Comparison of ENCODE assay signal across 3 cellular contexts in genomic region chr4:53705972-53706371, GRCh38.
TF ChIP-seq lines count a peak whose summit lies in the region.

No MANE protein-coding gene starts in this region.

TF ChIP-seq in A549, 52 proteins besides CTCF, POLR2A, EP300 and RAD21:
- TF ChIP-seq HMGXB4 (CRISPR knock-in tag; IDR thresholded peaks at IDR 0.05; ENCODE audit: borderline replicate concordance) (no peak), JUN (IDR thresholded peaks at IDR 0.05) (no peak), PHF8 (IDR thresholded peaks at IDR 0.05; ENCODE audit: borderline replicate concordance, low read depth) (no peak), ZFP36 (IDR thresholded peaks at IDR 0.05; ENCODE audit: borderline replicate concordance, partially characterized antibody) (no peak), TFCP2L1 (CRISPR knock-in tag; IDR thresholded peaks at IDR 0.05) (no peak)
- TF ChIP-seq, protein P1, sequence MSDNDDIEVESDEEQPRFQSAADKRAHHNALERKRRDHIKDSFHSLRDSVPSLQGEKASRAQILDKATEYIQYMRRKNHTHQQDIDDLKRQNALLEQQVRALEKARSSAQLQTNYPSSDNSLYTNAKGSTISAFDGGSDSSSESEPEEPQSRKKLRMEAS (IDR thresholded peaks at IDR 0.05), result no peak
- TF ChIP-seq, protein P2, sequence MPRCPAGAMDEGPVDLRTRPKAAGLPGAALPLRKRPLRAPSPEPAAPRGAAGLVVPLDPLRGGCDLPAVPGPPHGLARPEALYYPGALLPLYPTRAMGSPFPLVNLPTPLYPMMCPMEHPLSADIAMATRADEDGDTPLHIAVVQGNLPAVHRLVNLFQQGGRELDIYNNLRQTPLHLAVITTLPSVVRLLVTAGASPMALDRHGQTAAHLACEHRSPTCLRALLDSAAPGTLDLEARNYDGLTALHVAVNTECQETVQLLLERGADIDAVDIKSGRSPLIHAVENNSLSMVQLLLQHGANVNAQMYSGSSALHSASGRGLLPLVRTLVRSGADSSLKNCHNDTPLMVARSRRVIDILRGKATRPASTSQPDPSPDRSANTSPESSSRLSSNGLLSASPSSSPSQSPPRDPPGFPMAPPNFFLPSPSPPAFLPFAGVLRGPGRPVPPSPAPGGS (IDR thresholded peaks at IDR 0.05), result no peak

TF ChIP-seq in IMR-90, 13 proteins besides CTCF, POLR2A, EP300 and RAD21 (continued from another document):
- TF ChIP-seq ELK1 (IDR thresholded peaks at IDR 0.05; ENCODE audit: borderline replicate concordance, low read depth, low read length) (no peak), MXI1 (IDR thresholded peaks at IDR 0.05; ENCODE audit: borderline replicate concordance, low read depth, low read length) (no peak), MAZ (IDR thresholded peaks at IDR 0.05; ENCODE audit: borderline replicate concordance, low read depth, low read length) (no peak), SMC3 (IDR thresholded peaks at IDR 0.05; ENCODE audit: low read depth, low read length) (no peak), FOS (IDR thresholded peaks at IDR 0.05; ENCODE audit: low read depth, low read length) (no peak)

TF ChIP-seq in GM12878, 131 proteins besides CTCF, POLR2A, EP300 and RAD21 (continued from another document):
- TF ChIP-seq NR2F1 (conservative IDR thresholded peaks at IDR 0.05), result no peak
- no peak for TF ChIP-seq SMAD1 (IDR thresholded peaks at IDR 0.05; ENCODE audit: low read depth, partially characterized antibody)
- no peak for TF ChIP-seq POLR2AphosphoS5 (IDR thresholded peaks at IDR 0.05; ENCODE audit: low read length)
- no peak for TF ChIP-seq IKZF2 (IDR thresholded peaks at IDR 0.05)
- TF ChIP-seq, protein P3, sequence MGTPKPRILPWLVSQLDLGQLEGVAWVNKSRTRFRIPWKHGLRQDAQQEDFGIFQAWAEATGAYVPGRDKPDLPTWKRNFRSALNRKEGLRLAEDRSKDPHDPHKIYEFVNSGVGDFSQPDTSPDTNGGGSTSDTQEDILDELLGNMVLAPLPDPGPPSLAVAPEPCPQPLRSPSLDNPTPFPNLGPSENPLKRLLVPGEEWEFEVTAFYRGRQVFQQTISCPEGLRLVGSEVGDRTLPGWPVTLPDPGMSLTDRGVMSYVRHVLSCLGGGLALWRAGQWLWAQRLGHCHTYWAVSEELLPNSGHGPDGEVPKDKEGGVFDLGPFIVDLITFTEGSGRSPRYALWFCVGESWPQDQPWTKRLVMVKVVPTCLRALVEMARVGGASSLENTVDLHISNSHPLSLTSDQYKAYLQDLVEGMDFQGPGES (IDR thresholded peaks at IDR 0.05), result no peak
- TF ChIP-seq TCF7 (IDR thresholded peaks at IDR 0.05; ENCODE audit: borderline replicate concordance), result no peak
- TF ChIP-seq IKZF1 (conservative IDR thresholded peaks at IDR 0.05), result no peak
- TF ChIP-seq ZBED1 (IDR thresholded peaks at IDR 0.05; ENCODE audit: borderline replicate concordance), result no peak
- TF ChIP-seq ATF3 (IDR thresholded peaks at IDR 0.05; ENCODE audit: borderline replicate concordance, extremely low read depth, low read depth, low read length), result no peak
- TF ChIP-seq RCOR1 (conservative IDR thresholded peaks at IDR 0.05; ENCODE audit: low read depth, low read length), result no peak
- TF ChIP-seq SP1 (IDR thresholded peaks at IDR 0.05; ENCODE audit: low read depth, low read length), result no peak
- no peak for TF ChIP-seq FOS (IDR thresholded peaks at IDR 0.05; ENCODE audit: borderline replicate concordance, extremely low read depth, insufficient read length)
